ENCODE assay signal across 33 cellular contexts in the genomic region with DNA sequence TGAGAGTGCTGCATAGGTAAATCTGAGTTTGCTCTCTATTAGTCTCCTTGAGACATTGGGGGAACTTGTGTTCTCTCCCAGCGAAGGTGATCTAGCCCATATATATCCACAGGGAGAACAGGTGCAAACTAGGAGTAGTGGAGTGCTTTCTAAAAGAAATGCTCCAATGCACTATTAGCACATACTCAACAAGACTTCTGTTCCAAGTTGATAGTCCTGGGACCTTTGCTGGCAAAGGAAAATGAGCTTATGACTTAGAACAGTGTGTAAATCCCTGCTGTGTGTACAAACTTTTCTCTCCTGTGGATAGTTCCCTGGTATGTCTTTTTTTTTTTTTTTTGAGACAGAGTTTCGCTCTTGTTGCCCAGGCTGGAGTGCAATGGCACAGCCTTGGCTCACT. TPM values are rescaled to one million over a fixed set of nuclear protein-coding genes. Genes with fewer than 3 reads are reported as not detected.
"Had no signal": no experiment of that assay in that cellular context is flagged by ENCODE, and none has a peak within 500 bp of the region (broad histone marks: within the 10 kb centered on the region; RNA-seq: fewer than 3 reads in every experiment).

No MANE protein-coding gene starts in this region.

- H3K4me1 Mint-ChIP-seq: activated T-helper 17 cell treated with anti-CD3 and anti-CD28 coated beads, Interleukin-2, amount 50 U/mL, for 72 hours had no signal

- H3K9me3 ChIP-seq: adrenal gland, body of pancreas, esophagus muscularis mucosa, gastroesophageal sphincter, heart right ventricle had no signal

- H3K9me3 Mint-ChIP-seq: activated B cell treated with CpG ODN at 0.5 μM for 24 hours; activated CD8-positive, alpha-beta T cell treated with anti-CD3 and anti-CD28 coated beads for 36 hours; activated naive CD4-positive, alpha-beta T cell treated with anti-CD3 and anti-CD28 coated beads for 36 hours; activated naive CD4-positive, alpha-beta T cell treated with anti-CD3 and anti-CD28 coated beads, Interleukin-2, amount 50 U/mL, for 24 hours; activated naive CD8-positive, alpha-beta T cell treated with anti-CD3 and anti-CD28 coated beads for 36 hours; activated naive CD8-positive, alpha-beta T cell treated with anti-CD3 and anti-CD28 coated beads, Interleukin-2, amount 50 U/mL, for 24 hours; activated T-cell treated with anti-CD3 and anti-CD28 coated beads, Interleukin-2, amount 50 U/mL, for 4 hours; activated T-helper 17 cell treated with anti-CD3 and anti-CD28 coated beads, Interleukin-2, amount 50 U/mL, for 72 hours; effector memory CD8-positive, alpha-beta T cell; T-helper 2 cell treated with Interferon-gamma antibody and Interleukin-4, amounts not matched to agents 5 μg/mL and 100 μg/mL, for 36 hours had no signal

- H3K27ac Mint-ChIP-seq: activated B cell treated with CpG ODN at 0.5 μM for 24 hours; activated CD8-positive, alpha-beta T cell treated with anti-CD3 and anti-CD28 coated beads for 36 hours; activated naive CD4-positive, alpha-beta T cell treated with anti-CD3 and anti-CD28 coated beads for 36 hours; activated naive CD4-positive, alpha-beta T cell treated with anti-CD3 and anti-CD28 coated beads, Interleukin-2, amount 50 U/mL, for 24 hours; activated naive CD8-positive, alpha-beta T cell treated with anti-CD3 and anti-CD28 coated beads for 36 hours; activated naive CD8-positive, alpha-beta T cell treated with anti-CD3 and anti-CD28 coated beads, Interleukin-2, amount 50 U/mL, for 24 hours; activated T-helper 17 cell treated with anti-CD3 and anti-CD28 coated beads, Interleukin-2, amount 50 U/mL, for 72 hours; effector memory CD8-positive, alpha-beta T cell; T-helper 17 cell; T-helper 2 cell treated with Interferon-gamma antibody and Interleukin-4, amounts not matched to agents 5 μg/mL and 100 μg/mL, for 36 hours had no signal

- H3K4me3 Mint-ChIP-seq: activated B cell treated with CpG ODN at 0.5 μM for 24 hours; activated CD8-positive, alpha-beta T cell treated with anti-CD3 and anti-CD28 coated beads for 36 hours; activated naive CD4-positive, alpha-beta T cell treated with anti-CD3 and anti-CD28 coated beads for 36 hours; activated naive CD4-positive, alpha-beta T cell treated with anti-CD3 and anti-CD28 coated beads, Interleukin-2, amount 50 U/mL, for 24 hours; activated naive CD8-positive, alpha-beta T cell treated with anti-CD3 and anti-CD28 coated beads for 36 hours; activated naive CD8-positive, alpha-beta T cell treated with anti-CD3 and anti-CD28 coated beads, Interleukin-2, amount 50 U/mL, for 24 hours; activated T-cell treated with anti-CD3 and anti-CD28 coated beads, Interleukin-2, amount 50 U/mL, for 4 hours; activated T-helper 17 cell treated with anti-CD3 and anti-CD28 coated beads, Interleukin-2, amount 50 U/mL, for 72 hours; effector memory CD8-positive, alpha-beta T cell; T-helper 17 cell; T-helper 2 cell treated with Interferon-gamma antibody and Interleukin-4, amounts not matched to agents 5 μg/mL and 100 μg/mL, for 36 hours had no signal

- H3K27me3 ChIP-seq: adrenal gland, body of pancreas, esophagus muscularis mucosa, foreskin keratinocyte, gastroesophageal sphincter, heart right ventricle had no signal

- H3K27me3 Mint-ChIP-seq: activated B cell treated with CpG ODN at 0.5 μM for 24 hours; activated CD8-positive, alpha-beta T cell treated with anti-CD3 and anti-CD28 coated beads for 36 hours; activated naive CD4-positive, alpha-beta T cell treated with anti-CD3 and anti-CD28 coated beads, Interleukin-2, amount 50 U/mL, for 24 hours; activated naive CD8-positive, alpha-beta T cell treated with anti-CD3 and anti-CD28 coated beads for 36 hours; activated naive CD8-positive, alpha-beta T cell treated with anti-CD3 and anti-CD28 coated beads, Interleukin-2, amount 50 U/mL, for 24 hours; activated T-helper 17 cell treated with anti-CD3 and anti-CD28 coated beads, Interleukin-2, amount 50 U/mL, for 72 hours; effector memory CD8-positive, alpha-beta T cell; T-helper 17 cell had no signal

- H3K4me1 ChIP-seq: body of pancreas, esophagus muscularis mucosa, foreskin keratinocyte, gastroesophageal sphincter had no signal

- H3K4me3 ChIP-seq: adrenal gland, body of pancreas, esophagus muscularis mucosa, gastroesophageal sphincter, heart right ventricle had no signal

- ATAC-seq: activated CD4-positive, CD25-positive, alpha-beta regulatory T cell treated with anti-CD3 and anti-CD28 coated beads, Interleukin-2, amount 50 U/mL, for 24 hours; activated CD8-positive, alpha-beta T cell treated with anti-CD3 and anti-CD28 coated beads for 36 hours; activated naive CD8-positive, alpha-beta T cell treated with anti-CD3 and anti-CD28 coated beads, Interleukin-2, amount 50 U/mL, for 24 hours; activated T-cell treated with anti-CD3 and anti-CD28 coated beads, Interleukin-2, amount 50 U/mL, for 4 hours; activated T-helper 17 cell treated with anti-CD3 and anti-CD28 coated beads, Interleukin-2, amount 50 U/mL, for 72 hours; body of pancreas; effector memory CD8-positive, alpha-beta T cell; foreskin keratinocyte; gastroesophageal sphincter; heart right ventricle; T-helper 17 cell had no signal

- H3K27ac ChIP-seq: adrenal gland, body of pancreas, esophagus muscularis mucosa, foreskin keratinocyte, gastroesophageal sphincter, heart right ventricle, WERI-Rb-1 had no signal

- DNase-seq: activated B cell treated with CpG ODN at 0.5 μM for 24 hours; activated CD4-positive, alpha-beta T cell treated with anti-CD3 and anti-CD28 coated beads for 48 hours; activated CD4-positive, alpha-beta T cell treated with anti-CD3 and anti-CD28 coated beads, Interleukin-2, amount 50 U/mL, for 1 hour; activated CD4-positive, alpha-beta T cell treated with anti-CD3 and anti-CD28 coated beads, Interleukin-2, amount 50 U/mL, for 48 hours; activated CD8-positive, alpha-beta memory T cell treated with anti-CD3 and anti-CD28 coated beads for 24 hours; activated CD8-positive, alpha-beta T cell treated with anti-CD3 and anti-CD28 coated beads for 36 hours; activated effector memory CD4-positive, alpha-beta T cell treated with anti-CD3 and anti-CD28 coated beads, Interleukin-2, amount 50 U/mL, for 16 hours; activated naive CD4-positive, alpha-beta T cell treated with anti-CD3 and anti-CD28 coated beads for 36 hours; activated naive CD8-positive, alpha-beta T cell treated with anti-CD3 and anti-CD28 coated beads for 36 hours; activated naive CD8-positive, alpha-beta T cell treated with anti-CD3 and anti-CD28 coated beads, Interleukin-2, amount 50 U/mL, for 24 hours; activated T-cell treated with anti-CD3 and anti-CD28 coated beads, Interleukin-2, amount 50 U/mL, for 4 hours; adrenal gland; amygdala; aorta; body of pancreas; cortex of kidney; dermis blood vessel endothelial cell; effector CD4-positive, alpha-beta T cell; effector memory CD8-positive, alpha-beta T cell; erythroblast; foreskin keratinocyte; heart right ventricle; T-helper 17 cell; T1000; WERI-Rb-1 had no signal

RNA-seq across cellular contexts. Expression of a gene that starts 25.5 kb away (rescaled TPM):
- total RNA-seq: activated B cell treated with CpG ODN at 0.5 μM for 24 hours; activated CD8-positive, alpha-beta T cell treated with anti-CD3 and anti-CD28 coated beads for 36 hours; activated naive CD4-positive, alpha-beta T cell treated with anti-CD3 and anti-CD28 coated beads for 36 hours; activated naive CD8-positive, alpha-beta T cell treated with anti-CD3 and anti-CD28 coated beads for 36 hours; activated T-cell treated with anti-CD3 and anti-CD28 coated beads, Interleukin-2, amount 50 U/mL, for 4 hours; adrenal gland; aorta; body of pancreas; chondrocyte; dermis blood vessel endothelial cell; esophagus muscularis mucosa; foreskin keratinocyte; gastroesophageal sphincter; glomerular endothelial cell; heart right ventricle; T-helper 17 cell had no signal
